Comparison of ENCODE assay signal across 16 cellular contexts in the genomic region with DNA sequence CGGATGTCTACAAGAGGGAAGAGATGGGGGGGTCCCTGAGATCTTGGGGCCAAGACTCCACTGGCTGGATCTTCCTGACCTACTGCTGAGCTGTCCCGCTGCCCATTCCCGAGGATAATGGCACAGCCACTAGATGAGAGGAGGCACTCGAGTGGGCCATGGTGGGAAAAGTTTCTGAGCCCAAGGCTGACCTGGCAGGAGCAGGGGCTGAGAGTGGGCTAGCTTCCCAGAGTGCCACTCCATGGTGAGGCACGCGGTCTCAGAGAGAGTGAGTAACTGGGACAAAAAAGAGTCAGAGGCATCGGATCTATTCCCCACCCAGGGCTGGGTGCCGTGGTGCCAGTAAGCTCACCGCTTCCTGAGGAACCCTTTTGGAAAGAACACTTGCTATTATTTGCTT. TPM values are rescaled to one million over a fixed set of nuclear protein-coding genes. Genes with fewer than 3 reads are reported as not detected.
"Had no signal": no experiment of that assay in that cellular context is flagged by ENCODE, and none has a peak within 500 bp of the region (broad histone marks: within the 10 kb centered on the region; RNA-seq: fewer than 3 reads in every experiment).

No MANE protein-coding gene starts in this region.

- ATAC-seq: body of pancreas; effector memory CD8-positive, alpha-beta T cell; natural killer cell; stimulated activated naive B cell treated with anti-CD40 and anti-IgM and Interleukin-4, amounts not matched to agents 10 μg/mL and 1 μg/mL and 100 μg/mL, for 72 hours had no signal

- H3K9me3 ChIP-seq: adrenal gland, body of pancreas had no signal

- DNase-seq: activated naive CD4-positive, alpha-beta T cell treated with anti-CD3 and anti-CD28 coated beads, Interleukin-2, amount 50 U/mL, for 16 hours; body of pancreas; effector memory CD8-positive, alpha-beta T cell; erythroblast; glutamatergic neuron; natural killer cell; occipital lobe; stimulated activated CD4-positive, alpha-beta T cell treated with anti-CD3 and anti-CD28 coated beads, Interleukin-2, amount 100 ng/mL, for 24 hours; stimulated activated naive B cell treated with anti-CD40 and anti-IgM and Interleukin-4, amounts not matched to agents 10 μg/mL and 1 μg/mL and 100 μg/mL, for 72 hours had no signal

- H3K4me3 ChIP-seq: adrenal gland, body of pancreas had no signal

- H3K27ac ChIP-seq: adrenal gland, body of pancreas had no signal

- H3K4me1 ChIP-seq: body of pancreas had no signal

- H3K36me3 ChIP-seq: adrenal gland had no signal

- H3K27me3 ChIP-seq: adrenal gland, body of pancreas had no signal

RNA-seq across cellular contexts. Expression of a gene that starts 10.9 kb away (rescaled TPM):
- total RNA-seq: activated T-helper 2 cell treated with anti-CD3 and anti-CD28 coated beads, Interferon-gamma antibody, Interleukin-2, Interleukin-4, amounts not matched to agents 10 μg/mL and 5 μg/mL and 100 μg/mL, durations not matched to agents 14 hours and 24 hours and 36 hours; body of pancreas; fibroblast of villous mesenchyme; lung microvascular endothelial cell; natural killer cell; occipital lobe; progenitor cell of endocrine pancreas; ureter had no signal

RNA-seq across cellular contexts. Expression of a gene that starts 11.7 kb away (rescaled TPM):
- total RNA-seq: activated T-helper 2 cell treated with anti-CD3 and anti-CD28 coated beads, Interferon-gamma antibody, Interleukin-2, Interleukin-4, amounts not matched to agents 10 μg/mL and 5 μg/mL and 100 μg/mL, durations not matched to agents 14 hours and 24 hours and 36 hours; lung microvascular endothelial cell; natural killer cell had no signal

RNA-seq across cellular contexts. Expression of a gene that starts 20.4 kb away (rescaled TPM):
- total RNA-seq: activated T-helper 2 cell treated with anti-CD3 and anti-CD28 coated beads, Interferon-gamma antibody, Interleukin-2, Interleukin-4, amounts not matched to agents 10 μg/mL and 5 μg/mL and 100 μg/mL, durations not matched to agents 14 hours and 24 hours and 36 hours; adrenal gland; body of pancreas; fibroblast of villous mesenchyme; lung microvascular endothelial cell; mucosa of gallbladder; natural killer cell; occipital lobe; progenitor cell of endocrine pancreas had no signal
